23 cellular contexts compared by ENCODE assay signal in the genomic region with DNA sequence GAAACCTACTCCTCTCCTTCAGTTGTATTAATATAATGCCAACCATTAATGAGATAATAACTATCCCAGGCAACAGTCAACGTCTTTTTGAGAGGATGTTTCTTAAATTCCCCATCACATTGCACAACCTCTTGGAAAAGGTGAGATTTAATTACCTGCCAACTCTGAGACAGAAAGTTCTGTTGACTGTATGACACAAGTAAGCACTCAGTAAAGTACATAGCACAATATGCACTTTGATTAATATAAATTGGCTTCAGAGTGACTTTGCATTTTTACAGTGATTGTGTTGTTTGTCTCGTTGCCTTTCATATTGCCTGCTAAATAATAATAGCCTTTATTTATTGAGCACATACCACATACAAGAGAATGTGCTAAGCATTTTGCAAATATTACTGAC. TPM values are rescaled to one million over a fixed set of nuclear protein-coding genes. Genes with fewer than 3 reads are reported as not detected.
DNase-seq lines count a peak whose midpoint lies in the region; ATAC-seq, FAIRE-seq and TF ChIP-seq lines count a peak whose summit lies in the region.
"Had no signal": no experiment of that assay in that cellular context is flagged by ENCODE, and none has a peak within 500 bp of the region (broad histone marks: within the 10 kb centered on the region; RNA-seq: fewer than 3 reads in every experiment).

No MANE protein-coding gene starts in this region.

- H3K4me2 ChIP-seq in SK-N-SH (peak overlapping the region; percentile 47; the same call in 1 of the 2 replicates), K562 (ENCODE audit: insufficient read depth, low read length) (no peak overlapping the region), HepG2 (ENCODE audit: low read depth, low read length) (no peak overlapping the region)

- TF ChIP-seq EP300 in SK-N-SH (IDR thresholded peaks at IDR 0.05; ENCODE audit: borderline replicate concordance in 1 of 2, low read depth in 1 of 2, low read length in 1 of 2) (no peak), K562 (IDR thresholded peaks at IDR 0.05; ENCODE audit: low read length) (no peak), HepG2 (IDR thresholded peaks at IDR 0.05; ENCODE audit: low read depth in 2 of 2, low read length in 2 of 2) (no peak), HepG2 (CRISPR knock-in tag; IDR thresholded peaks at IDR 0.05; ENCODE audit: borderline replicate concordance) (no peak), upper lobe of left lung (IDR thresholded peaks at IDR 0.05) (peak in 2 of 4 donors; percentile 8 to 79)

- no peaks in the 10 kb centered on the region for H3K79me2 ChIP-seq in SK-N-SH (ENCODE audit: insufficient read depth)
- H3K79me2 ChIP-seq in K562 (ENCODE audit: control insufficient read depth, insufficient read depth, low read length) = no peaks in the 10 kb centered on the region
- H3K79me2 ChIP-seq in HepG2 (ENCODE audit: insufficient read depth, low read length) = no peaks in the 10 kb centered on the region

- H3K9me3 ChIP-seq in SK-N-SH (no peaks in the 10 kb centered on the region), K562 (replicated peaks; ENCODE audit: control insufficient read depth, insufficient read depth, low read depth, low read length) (no peaks in the 10 kb centered on the region), HepG2 (ENCODE audit: low read length) (no peaks in the 10 kb centered on the region), upper lobe of left lung (no peaks in the 10 kb centered on the region)
- H3K9me3 ChIP-seq: HAP-1, heart right ventricle had no signal

- BruUV-seq in K562 (replicated peaks; lab: Mats Ljungman, UMichigan) (no TSS peak), HepG2 (replicated peaks; lab: Mats Ljungman, UMichigan) (no TSS peak)

- H3K9ac ChIP-seq in SK-N-SH (peak overlapping the region; percentile 48; the same call in 1 of the 2 replicates), K562 (ENCODE audit: insufficient read depth in 1 of 2, low read depth in 2 of 2, low read length in 2 of 2) (no peak overlapping the region), HepG2 (ENCODE audit: insufficient read depth, low read depth, low read length) (no peak overlapping the region)

- FAIRE-seq in K562 (lab: Jason Lieb, UNC) = no peak
- FAIRE-seq in HepG2 (lab: Jason Lieb, UNC) = no peak

- no peak for DNase-seq in SK-N-SH
- no peak for DNase-seq in K562 (ENCODE audit: extremely low read depth in 1 of 4, low spot score in 3 of 4)
- no peak for DNase-seq in HepG2 (ENCODE audit: low spot score)
- no peak for DNase-seq in upper lobe of left lung
- DNase-seq in GM10248 (ENCODE audit: extremely low spot score) = no peak
- DNase-seq: 8988T; activated CD4-positive, alpha-beta T cell treated with anti-CD3 and anti-CD28 coated beads, Interleukin-2, amount 50 U/mL, for 4 hours; activated effector memory CD4-positive, alpha-beta T cell treated with anti-CD3 and anti-CD28 coated beads, Interleukin-2, amount 50 U/mL, for 16 hours; amygdala; cerebellar nuclear complex; DMS 273 treated with DMSO at 0.1 percent for 48 hours; effector CD4-positive, alpha-beta T cell; GDM1; heart right ventricle; MV-4-11; naive thymus-derived CD8-positive, alpha-beta T cell; NCI-H1694 treated with DMSO at 0.1 percent for 48 hours; NCI-H510A; posterior cingulate gyrus had no signal

- H3K36me3 ChIP-seq in SK-N-SH (replicated peaks in 1 of 2; ENCODE audit: control insufficient read depth in 1 of 2, insufficient read depth in 2 of 2, low read length in 1 of 2) (no peaks in the 10 kb centered on the region), K562 (ENCODE audit: control insufficient read depth, insufficient read depth, low read length) (no peaks in the 10 kb centered on the region), HepG2 (replicated peaks in 1 of 2; ENCODE audit: control insufficient read depth in 1 of 2, insufficient read depth in 2 of 2, low read length in 2 of 2) (no peaks in the 10 kb centered on the region), upper lobe of left lung (no peaks in the 10 kb centered on the region)
- H3K36me3 ChIP-seq: HAP-1, heart right ventricle had no signal

- CTCF ChIA-PET in SK-N-SH (lab: Yijun Ruan, JAX) = interaction anchor here (1.2 to 1.4 kb wide), 2 partner anchors 17 to 391 kb away, joined by 3 to 7 read pairs; no protein-coding TSS in a partner anchor
- CTCF ChIA-PET in K562 (lab: Yijun Ruan, JAX; ENCODE audit: low intra/inter-chr PET ratio) = no interaction called here
- CTCF ChIA-PET in HepG2 (lab: Yijun Ruan, JAX; ENCODE audit: low intra/inter-chr PET ratio, low total read pairs) = no interaction called here
- CTCF ChIA-PET in GM10248 (lab: Yijun Ruan, JAX) = interaction anchor here (1.5 kb wide), 1 partner anchor 17 kb away, joined by 3 read pairs; no protein-coding TSS in a partner anchor

- TF ChIP-seq CTCF in SK-N-SH (IDR thresholded peaks at IDR 0.05) (no peak), K562 (IDR thresholded peaks at IDR 0.05 in 2 of 3, conservative IDR thresholded peaks at IDR 0.05 in 1 of 3; ENCODE audit: insufficient read depth in 2 of 3, low read depth in 1 of 3, low read length in 3 of 3) (no peak), HepG2 (CRISPR knock-in tag; IDR thresholded peaks at IDR 0.05) (no peak), upper lobe of left lung (IDR thresholded peaks at IDR 0.05) (no peak), GM10248 (IDR thresholded peaks at IDR 0.05; ENCODE audit: control extremely low read depth, extremely low read depth, low read depth, missing control alignments) (no peak)

- H3K4me3 ChIP-seq in SK-N-SH (ENCODE audit: low read depth in 2 of 2, low read length in 1 of 2) = peak overlapping the region in 1 of 2 experiments; percentile 2; a peak in 1 of 4 replicates
- no peak overlapping the region for H3K4me3 ChIP-seq in K562
- no peak overlapping the region for H3K4me3 ChIP-seq in HepG2 (replicated peaks in 1 of 3; ENCODE audit: insufficient read depth in 1 of 3, low read depth in 2 of 3, low read length in 3 of 3)
- H3K4me3 ChIP-seq in upper lobe of left lung = no peak overlapping the region
- H3K4me3 ChIP-seq: HAP-1, heart right ventricle had no signal

- no peak for ATAC-seq in SK-N-SH treated with all-trans-retinoic acid at 6 μM for 48 hours
- no peak for ATAC-seq in K562
- no peak for ATAC-seq in HepG2
- ATAC-seq in upper lobe of left lung (ENCODE audit: low FRiP score in 2 of 2) = no peak
- no peak for ATAC-seq in GM21737 (IDR thresholded peaks at IDR 0.05; ENCODE audit: unreplicated experiment)
- no peak for ATAC-seq in HG03469 (IDR thresholded peaks at IDR 0.05; ENCODE audit: unreplicated experiment)
- ATAC-seq: naive thymus-derived CD8-positive, alpha-beta T cell had no signal

- in situ Hi-C loops in K562 (cut with MboI) = no loop called here
- in situ Hi-C loops in HepG2 (cut with HindIII; ENCODE audit: extremely low pct_ligation_motif_present, low pct_unique_long_range_greater_than_20kb) = no loop called here

- 8% methylated on average over 2 of the region's 2 CpGs for WGBS in SK-N-SH (ENCODE audit: low lambda C conversion rate)
- whole genome bisulfite sequencing in K562 (ENCODE audit: insufficient coverage, low coverage, missing lambda C conversion rate) = 0% methylated on average over 2 of the region's 2 CpGs
- 0% methylated on average over 2 of the region's 2 CpGs for WGBS in HepG2 (ENCODE audit: low lambda C conversion rate)
- WGBS in upper lobe of left lung, 2 donors = 34 to 44% methylated on average over 2 of the region's 2 CpGs

- TF ChIP-seq POLR2A in K562 (conservative IDR thresholded peaks at IDR 0.05) (no peak), HepG2 (IDR thresholded peaks at IDR 0.05; ENCODE audit: insufficient read depth in 1 of 2, low read depth in 2 of 2, low read length in 2 of 2) (no peak), upper lobe of left lung (IDR thresholded peaks at IDR 0.05) (no peak)

- POLR2A ChIA-PET in SK-N-SH (lab: Yijun Ruan, JAX) = no interaction called here
- POLR2A ChIA-PET in K562 (lab: Yijun Ruan, JAX) = no interaction called here
- POLR2A ChIA-PET in HepG2 (lab: Yijun Ruan, JAX) = no interaction called here
- POLR2A ChIA-PET in GM10248 (lab: Yijun Ruan, JAX) = no interaction called here

- H3K4me1 ChIP-seq in SK-N-SH (ENCODE audit: control insufficient read depth in 1 of 2, insufficient read depth in 2 of 2, low read depth in 1 of 2, low read length in 1 of 2) (peaks cover 0 to 65% of the 10 kb centered on the region in 2 experiments; a peak in 3 of 4 replicates), K562 (replicated peaks in 1 of 2; ENCODE audit: control insufficient read depth in 2 of 2, insufficient read depth in 2 of 2, low read length in 2 of 2) (no peaks in the 10 kb centered on the region), HepG2 (ENCODE audit: insufficient read depth, low read length) (no peaks in the 10 kb centered on the region), upper lobe of left lung (peaks cover 31 to 38% (median 35%) of the 10 kb centered on the region in 4 donors)

- H2AFZ ChIP-seq in SK-N-SH (ENCODE audit: low read depth) (peak overlapping the region; percentile 43), K562 (ENCODE audit: low read depth, low read length) (no peak overlapping the region), HepG2 (ENCODE audit: low read length) (no peak overlapping the region)

- H4K20me1 ChIP-seq in SK-N-SH (ENCODE audit: insufficient read depth) = no peaks in the 10 kb centered on the region
- H4K20me1 ChIP-seq in K562 (replicated peaks; ENCODE audit: control insufficient read depth, insufficient read depth, low read length) = no peaks in the 10 kb centered on the region
- H4K20me1 ChIP-seq in HepG2 (ENCODE audit: insufficient read depth, low read length) = no peaks in the 10 kb centered on the region

- H3K27me3 ChIP-seq in SK-N-SH (ENCODE audit: insufficient read depth) (no peaks in the 10 kb centered on the region), K562 (ENCODE audit: control insufficient read depth in 2 of 2, insufficient read depth in 2 of 2, low read length in 2 of 2) (0 out of 5 replicates have a peak, but pooled peaks cover 0 to 3% of the 10 kb centered on the region in 2 experiments), HepG2 (ENCODE audit: control insufficient read depth in 1 of 2, insufficient read depth in 2 of 2, low read length in 2 of 2) (no peaks in the 10 kb centered on the region), upper lobe of left lung (no peaks in the 10 kb centered on the region)
- H3K27me3 ChIP-seq: heart right ventricle had no signal

- H3K27ac ChIP-seq in SK-N-SH (ENCODE audit: low read depth in 2 of 2, low read length in 1 of 2) = peak overlapping the region; percentile 82 to 99
- no peak overlapping the region for H3K27ac ChIP-seq in K562 (ENCODE audit: extremely low read depth, low read depth, low read length)
- H3K27ac ChIP-seq in HepG2 (ENCODE audit: extremely low read length, insufficient read depth, low read length) = no peak overlapping the region
- peak overlapping the region in 3 of 4 donors; percentile 4 to 31 (median 24) for H3K27ac ChIP-seq in upper lobe of left lung

- H3K9me2 ChIP-seq in SK-N-SH = no peaks in the 10 kb centered on the region

- intact Hi-C loops in K562 (cut with micrococcal nuclease) (no loop called here), HepG2 (cut with micrococcal nuclease; ENCODE audit: unreplicated experiment) (no loop called here)

- H3F3A ChIP-seq in SK-N-SH (replicated peaks; ENCODE audit: insufficient read depth) = peaks cover 66% of the 10 kb centered on the region

- TF ChIP-seq RAD21 in SK-N-SH (IDR thresholded peaks at IDR 0.05; ENCODE audit: low read length) = no peak
- TF ChIP-seq RAD21 in K562 (CRISPR knock-in tag; conservative IDR thresholded peaks at IDR 0.05 in 1 of 2, IDR thresholded peaks at IDR 0.05 in 1 of 2) = no peak
- TF ChIP-seq RAD21 in HepG2 (CRISPR knock-in tag; IDR thresholded peaks at IDR 0.05) = no peak

- no peaks in the 10 kb centered on the region for H3K9me1 ChIP-seq in K562 (ENCODE audit: control insufficient read depth, insufficient read depth, low read length)

RNA-seq across cellular contexts. Expression of a gene that starts 46.7 kb away (rescaled TPM):
- polyA plus RNA-seq in SK-N-SH (2012; rRNA removed) (968 and 1,061 TPM in 2 replicates), K562 (2011; rRNA removed) (1.5 and 2.5 TPM in 2 replicates), K562 (2014; fragmentation: Illumina TruSeq; extraction: Trizol) (0.62 and 0.86 TPM in 2 replicates), K562 (2014; fragmentation: Nextera tagmentation; extraction: Ambion mirVana) (under 1 TPM; 0.63 to 0.82 TPM), K562 (2014; rRNA removed) (0.08 and 0.49 TPM in 2 replicates), HepG2 (2011; rRNA removed) (0.08 and 0.40 TPM in 2 replicates)
- 882 and 1,015 TPM in 2 replicates for polyA plus RNA-seq in SK-N-SH (2012; cell fraction: cytosol; rRNA removed)
- polyA plus RNA-seq in SK-N-SH (2012; cell fraction: nucleus; rRNA removed) = 515 and 554 TPM in 2 replicates
- 0.79 and 1.5 TPM in 2 replicates for total RNA-seq in K562 (2011; cell fraction: chromatin; rRNA removed; ENCODE audit: low replicate concordance)
- 1.2 TPM in 1 of 2 replicates, not detected in the other for total RNA-seq in K562 (2011; cell fraction: nucleolus; rRNA removed)
- total RNA-seq in K562 (2011; cell fraction: nucleoplasm; rRNA removed) = 1.5 TPM in 1 of 2 replicates, not detected in the other
- total RNA-seq in K562 (2014; rRNA removed) (0.08 and 1.1 TPM in 2 replicates), K562 (2014; rRNA removed; fragmentation: Illumina TruSeq; extraction: Trizol) (0.16 and 0.29 TPM in 2 replicates), K562 (2015; rRNA removed; fragmentation: Illumina TruSeq; extraction: Trizol) (0.40 and 0.64 TPM in 2 replicates), K562 (2021) (1.0 and 1.5 TPM in 2 replicates), HepG2 (2016; rRNA removed; fragmentation: Illumina TruSeq; extraction: Trizol) (not detected in 2 replicates), upper lobe of left lung (100 to 1,000 TPM; 207 to 951 (median 552) TPM)
- 4.8 and 4.9 TPM in 2 replicates for polyA plus RNA-seq in K562 (2011; cell fraction: cytosol; rRNA removed)
- 1.9 and 3.3 TPM in 2 replicates for polyA plus RNA-seq in K562 (2011; cell fraction: nucleus; rRNA removed)
- 0.51 and 0.55 TPM in 2 replicates for polyA plus RNA-seq in K562 (2012)
- 3.4 and 5.0 TPM in 2 replicates for polyA minus RNA-seq in K562 (2011; rRNA and poly(A)+ RNA removed)
- 0.76 and 2.1 TPM in 2 replicates for polyA minus RNA-seq in K562 (2011; cell fraction: cytosol; rRNA and poly(A)+ RNA removed)
- polyA minus RNA-seq in K562 (2011; cell fraction: nucleus; rRNA and poly(A)+ RNA removed) = 1.00 and 1.2 TPM in 2 replicates
- not detected in 2 replicates for total RNA-seq in HepG2 (2016; cell fraction: cytosol; rRNA removed; fragmentation: Illumina TruSeq; extraction: Trizol; ENCODE audit: low read depth)
- total RNA-seq in HepG2 (2016; cell fraction: insoluble cytoplasmic fraction; rRNA removed; fragmentation: Illumina TruSeq; extraction: Trizol) = not detected in 2 replicates
- total RNA-seq in HepG2 (2016; cell fraction: membrane; rRNA removed; fragmentation: Illumina TruSeq; extraction: Trizol) = not detected in 2 replicates
- not detected in 2 replicates for total RNA-seq in HepG2 (2016; cell fraction: nucleus; rRNA removed; fragmentation: Illumina TruSeq; extraction: Trizol)
- polyA plus RNA-seq in HepG2 (2011; cell fraction: cytosol; rRNA removed) = 0.10 and 0.36 TPM in 2 replicates
- polyA plus RNA-seq in HepG2 (2011; cell fraction: nucleus; rRNA removed) = 0.10 TPM in 1 of 2 replicates, not detected in the other
- 0.13 TPM in 1 of 2 replicates, not detected in the other for polyA plus RNA-seq in HepG2 (2012)
- polyA plus RNA-seq in HepG2 (2016; cell fraction: cytosol; fragmentation: Illumina TruSeq; extraction: Trizol; ENCODE audit: low read depth) = not detected in 2 replicates
- not detected in 2 replicates for polyA plus RNA-seq in HepG2 (2016; cell fraction: insoluble cytoplasmic fraction; fragmentation: Illumina TruSeq; extraction: Trizol; ENCODE audit: low read depth)
- polyA plus RNA-seq in HepG2 (2016; cell fraction: membrane; fragmentation: Illumina TruSeq; extraction: Trizol; ENCODE audit: low read depth) = not detected in 2 replicates
- polyA plus RNA-seq in HepG2 (2016; cell fraction: nucleus; fragmentation: Illumina TruSeq; extraction: Trizol; ENCODE audit: insufficient read depth, low read depth) = not detected in 2 replicates
- 31.2 TPM in 1 of 2 replicates, not detected in the other for polyA minus RNA-seq in HepG2 (2011; rRNA and poly(A)+ RNA removed; ENCODE audit: low replicate concordance)
- not detected in 2 replicates for polyA minus RNA-seq in HepG2 (2011; cell fraction: cytosol; rRNA and poly(A)+ RNA removed)
- polyA minus RNA-seq in HepG2 (2011; cell fraction: nucleus; rRNA and poly(A)+ RNA removed) = not detected in 2 replicates
- total RNA-seq: naive thymus-derived CD8-positive, alpha-beta T cell had no signal
- polyA plus RNA-seq: naive thymus-derived CD8-positive, alpha-beta T cell had no signal

Comparison
In these comparisons a context has a peak if more than half of its experiments do, and no peak if none do; other contexts are left out.
1. H3K27ac ChIP-seq: peak in SK-N-SH (2 of 2) and upper lobe of left lung (3 of 4); none in K562 (single experiment) and HepG2 (single experiment).
2. RNA of a gene that starts 46.7 kb away (total RNA-seq): 207 to 951 TPM in upper lobe of left lung; 0.08 to 1.5 TPM in K562 and not detected in HepG2; every median in the first group is over 10 times any median in the second.
3. CTCF ChIA-PET loops: an anchor here in SK-N-SH (1.2 to 1.4 kb wide) and GM10248 (1.5 kb wide); none called in K562 and HepG2.